Comparison of ENCODE assay signal across 20 cellular contexts in the genomic region with DNA sequence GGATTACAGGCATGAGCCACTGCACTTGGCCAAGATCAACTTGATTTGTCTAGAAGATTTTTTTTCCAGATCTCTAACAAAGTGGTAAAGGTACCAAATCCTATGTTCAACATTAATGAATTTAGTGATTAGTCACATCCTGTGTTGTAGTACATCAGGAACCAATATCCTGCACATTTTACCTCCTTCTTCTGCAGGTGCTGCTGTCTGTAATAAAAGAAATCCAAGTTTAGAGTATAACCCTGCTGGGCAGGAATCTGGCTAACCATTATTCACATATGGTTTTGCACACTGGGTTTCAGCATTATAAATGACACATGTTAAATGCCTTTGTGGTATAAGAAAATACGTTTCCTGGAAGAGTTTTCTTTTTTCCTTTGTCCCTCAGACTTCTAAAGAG. TPM values are rescaled to one million over a fixed set of nuclear protein-coding genes. Genes with fewer than 3 reads are reported as not detected.
DNase-seq lines count a peak whose midpoint lies in the region; ATAC-seq and TF ChIP-seq lines count a peak whose summit lies in the region.
"Had no signal": no experiment of that assay in that cellular context is flagged by ENCODE, and none has a peak within 500 bp of the region (broad histone marks: within the 10 kb centered on the region; RNA-seq: fewer than 3 reads in every experiment).

No MANE protein-coding gene starts in this region.

- TF ChIP-seq RAD21 in SK-N-SH (IDR thresholded peaks at IDR 0.05; ENCODE audit: low read length), result no peak

- no peak overlapping the region for H3K27ac ChIP-seq in SK-N-SH (ENCODE audit: low read depth in 2 of 2, low read length in 1 of 2)
- H3K27ac ChIP-seq: SJSA1 had no signal

- H3K27me3 ChIP-seq in SK-N-SH (ENCODE audit: insufficient read depth), result no peaks in the 10 kb centered on the region
- H3K27me3 ChIP-seq: SJSA1 had no signal

- CTCF ChIA-PET in SK-N-SH (lab: Yijun Ruan, JAX), result no interaction called here

- no peak for TF ChIP-seq CTCF in HFF-Myc (IDR thresholded peaks at IDR 0.05; ENCODE audit: low read depth, low read length, missing control alignments)
- TF ChIP-seq CTCF in SK-N-SH (IDR thresholded peaks at IDR 0.05), result no peak
- no peak for TF ChIP-seq CTCF in fibroblast of mammary gland (conservative IDR thresholded peaks at IDR 0.05; ENCODE audit: control insufficient read depth, insufficient read depth, low read depth, low read length)

- peaks cover 96% of the 10 kb centered on the region for H3K79me2 ChIP-seq in SK-N-SH (ENCODE audit: insufficient read depth)

- H2AFZ ChIP-seq in SK-N-SH (ENCODE audit: low read depth), result no peak overlapping the region

- H3K4me1 ChIP-seq in SK-N-SH (ENCODE audit: control insufficient read depth in 1 of 2, insufficient read depth in 2 of 2, low read depth in 1 of 2, low read length in 1 of 2), result peaks cover 7 to 8% of the 10 kb centered on the region in 2 experiments; a peak in 3 of 4 replicates

- DNase-seq in ACHN, result peak; percentile 56
- DNase-seq in HFF-Myc (ENCODE audit: extremely low read depth, low read depth), result peak; percentile 90
- no peak for DNase-seq in SK-N-SH
- peak; percentile 30 for DNase-seq in fibroblast of mammary gland (ENCODE audit: low read depth)
- DNase-seq in activated CD4-positive, alpha-beta T cell treated with anti-CD3 and anti-CD28 coated beads for 4 hours, result no peak
- no peak for DNase-seq in NOMO-1 (lab: John Stamatoyannopoulos, UW; ENCODE audit: unreplicated experiment in 2 of 2)
- DNase-seq in superior temporal gyrus (ENCODE audit: extremely low spot score), result no peak
- DNase-seq: activated CD4-positive, alpha-beta T cell treated with anti-CD3 and anti-CD28 coated beads for 1 hour; activated naive CD4-positive, alpha-beta T cell treated with anti-CD3 and anti-CD28 coated beads for 36 hours; activated T-cell treated with anti-CD3 and anti-CD28 coated beads, Interleukin-2, amount 50 U/mL, for 48 hours; Caco-2; cortex of kidney; NCI-H1417 treated with DMSO at 0.1 percent for 48 hours; NCI-H446 treated with DMSO at 0.1 percent for 48 hours; posterior cingulate gyrus; trophoblast cell had no signal

- H4K20me1 ChIP-seq in SK-N-SH (ENCODE audit: insufficient read depth), result peaks cover 73% of the 10 kb centered on the region

- TF ChIP-seq EP300 in SK-N-SH (IDR thresholded peaks at IDR 0.05; ENCODE audit: borderline replicate concordance in 1 of 2, low read depth in 1 of 2, low read length in 1 of 2), result no peak

- H3K9me3 ChIP-seq in SK-N-SH, result no peaks in the 10 kb centered on the region
- H3K9me3 ChIP-seq: Caco-2, SJSA1 had no signal

- peaks cover 16% of the 10 kb centered on the region for H3F3A ChIP-seq in SK-N-SH (replicated peaks; ENCODE audit: insufficient read depth)

- H3K4me2 ChIP-seq in SK-N-SH, result no peak overlapping the region

- no peak for ATAC-seq in GM18511 (IDR thresholded peaks at IDR 0.05; ENCODE audit: unreplicated experiment)
- ATAC-seq: Panc1 had no signal

- H3K36me3 ChIP-seq in SK-N-SH (replicated peaks in 1 of 2; ENCODE audit: control insufficient read depth in 1 of 2, insufficient read depth in 2 of 2, low read length in 1 of 2), result peaks cover 0 to 3% of the 10 kb centered on the region in 2 experiments
- H3K36me3 ChIP-seq: SJSA1 had no signal

- in situ Hi-C loops in ACHN (cut with HindIII; ENCODE audit: low pct_ligation_motif_present, low pct_unique_long_range_greater_than_20kb, low sequenced_read_pairs), result no loop called here

- WGBS in SK-N-SH (ENCODE audit: low lambda C conversion rate), result 24% methylated on average over 1 of the region's 1 CpG

- H3K4me3 ChIP-seq in HFF-Myc (replicated peaks; ENCODE audit: low read depth, low read length) (no peak overlapping the region), SK-N-SH (ENCODE audit: low read depth in 2 of 2, low read length in 1 of 2) (no peak overlapping the region), fibroblast of mammary gland (ENCODE audit: control insufficient read depth, low read depth, low read length) (no peak overlapping the region)
- H3K4me3 ChIP-seq: lung, SJSA1 had no signal

- H3K9ac ChIP-seq in SK-N-SH, result no peak overlapping the region

- no peaks in the 10 kb centered on the region for H3K9me2 ChIP-seq in SK-N-SH

- POLR2A ChIA-PET in SK-N-SH (lab: Yijun Ruan, JAX), result no interaction called here

TF ChIP-seq in SK-N-SH, 30 proteins besides CTCF, POLR2A, EP300 and RAD21:
- no peak for TF ChIP-seq TEAD4 (IDR thresholded peaks at IDR 0.05; ENCODE audit: borderline replicate concordance, insufficient read depth)
- TF ChIP-seq, protein P1, sequence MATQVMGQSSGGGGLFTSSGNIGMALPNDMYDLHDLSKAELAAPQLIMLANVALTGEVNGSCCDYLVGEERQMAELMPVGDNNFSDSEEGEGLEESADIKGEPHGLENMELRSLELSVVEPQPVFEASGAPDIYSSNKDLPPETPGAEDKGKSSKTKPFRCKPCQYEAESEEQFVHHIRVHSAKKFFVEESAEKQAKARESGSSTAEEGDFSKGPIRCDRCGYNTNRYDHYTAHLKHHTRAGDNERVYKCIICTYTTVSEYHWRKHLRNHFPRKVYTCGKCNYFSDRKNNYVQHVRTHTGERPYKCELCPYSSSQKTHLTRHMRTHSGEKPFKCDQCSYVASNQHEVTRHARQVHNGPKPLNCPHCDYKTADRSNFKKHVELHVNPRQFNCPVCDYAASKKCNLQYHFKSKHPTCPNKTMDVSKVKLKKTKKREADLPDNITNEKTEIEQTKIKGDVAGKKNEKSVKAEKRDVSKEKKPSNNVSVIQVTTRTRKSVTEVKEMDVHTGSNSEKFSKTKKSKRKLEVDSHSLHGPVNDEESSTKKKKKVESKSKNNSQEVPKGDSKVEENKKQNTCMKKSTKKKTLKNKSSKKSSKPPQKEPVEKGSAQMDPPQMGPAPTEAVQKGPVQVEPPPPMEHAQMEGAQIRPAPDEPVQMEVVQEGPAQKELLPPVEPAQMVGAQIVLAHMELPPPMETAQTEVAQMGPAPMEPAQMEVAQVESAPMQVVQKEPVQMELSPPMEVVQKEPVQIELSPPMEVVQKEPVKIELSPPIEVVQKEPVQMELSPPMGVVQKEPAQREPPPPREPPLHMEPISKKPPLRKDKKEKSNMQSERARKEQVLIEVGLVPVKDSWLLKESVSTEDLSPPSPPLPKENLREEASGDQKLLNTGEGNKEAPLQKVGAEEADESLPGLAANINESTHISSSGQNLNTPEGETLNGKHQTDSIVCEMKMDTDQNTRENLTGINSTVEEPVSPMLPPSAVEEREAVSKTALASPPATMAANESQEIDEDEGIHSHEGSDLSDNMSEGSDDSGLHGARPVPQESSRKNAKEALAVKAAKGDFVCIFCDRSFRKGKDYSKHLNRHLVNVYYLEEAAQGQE (IDR thresholded peaks at IDR 0.05; ENCODE audit: low read depth, low read length), result no peak
- TF ChIP-seq TCF12 (IDR thresholded peaks at IDR 0.05), result peak; percentile 65

RNA-seq across cellular contexts. Expression of a gene that starts 10.8 kb away (rescaled TPM):
- polyA plus RNA-seq in SK-N-SH (2012; rRNA removed), result 29.4 and 38.9 TPM in 2 replicates
- polyA plus RNA-seq in SK-N-SH (2012; cell fraction: cytosol; rRNA removed), result 31.3 and 35.8 TPM in 2 replicates
- 46.7 and 74.5 TPM in 2 replicates for polyA plus RNA-seq in SK-N-SH (2012; cell fraction: nucleus; rRNA removed)

Comparison
In these comparisons a context has a peak if more than half of its experiments do, and no peak if none do; other contexts are left out.
1. DNase-seq: peak in ACHN (single experiment), HFF-Myc (single experiment) and fibroblast of mammary gland (single experiment); none in SK-N-SH (single experiment), activated CD4-positive, alpha-beta T cell treated with anti-CD3 and anti-CD28 coated beads for 4 hours (0 of 2), NOMO-1 (0 of 2) and superior temporal gyrus (single experiment).